Comparison of ENCODE assay signal across 16 cellular contexts in the genomic region with DNA sequence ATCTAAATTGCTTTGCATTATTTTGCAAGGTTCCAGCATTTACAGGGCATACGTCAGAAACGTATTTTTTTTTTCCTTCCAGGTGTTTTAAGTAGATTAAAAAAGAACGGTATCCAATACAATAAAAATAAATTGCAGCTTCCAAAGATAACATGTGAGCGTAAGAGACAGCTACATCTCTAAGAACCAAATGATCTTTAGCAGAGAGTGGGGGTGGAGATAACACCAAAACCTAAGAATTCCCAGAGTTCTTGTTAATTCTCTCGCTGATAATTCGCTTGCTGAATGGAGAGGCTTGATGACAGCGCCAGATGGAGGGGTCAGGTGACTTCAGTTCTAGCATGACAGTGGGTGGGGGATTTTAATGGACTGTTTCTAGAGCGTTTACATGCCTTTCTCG. TPM values are rescaled to one million over a fixed set of nuclear protein-coding genes. Genes with fewer than 3 reads are reported as not detected.
DNase-seq lines count a peak whose midpoint lies in the region; ATAC-seq, FAIRE-seq and TF ChIP-seq lines count a peak whose summit lies in the region.
"Had no signal": no experiment of that assay in that cellular context is flagged by ENCODE, and none has a peak within 500 bp of the region (broad histone marks: within the 10 kb centered on the region; RNA-seq: fewer than 3 reads in every experiment).

No MANE protein-coding gene starts in this region.

- H3K9me3 ChIP-seq in BE2C (no peaks in the 10 kb centered on the region), GM12878 (replicated peaks; ENCODE audit: control insufficient read depth, insufficient read depth, low read length) (no peaks in the 10 kb centered on the region), right lobe of liver (no peaks in the 10 kb centered on the region)
- H3K9me3 ChIP-seq: SJCRH30 had no signal

- H3K23ac ChIP-seq in mesendoderm (ENCODE audit: low read length) = no peak overlapping the region

- H2BK5ac ChIP-seq in mesendoderm (ENCODE audit: low read length) = no peak overlapping the region

- RAD21 ChIA-PET in GM12878 (lab: Charles Lee; ENCODE audit: unreplicated experiment) = no interaction called here

- no peaks in the 10 kb centered on the region for H4K20me1 ChIP-seq in GM12878 (ENCODE audit: control insufficient read depth, insufficient read depth)

- in situ Hi-C loops in GM12878 (cut with MboI) = no loop called here

- H3K4me3 ChIP-seq in BE2C (ENCODE audit: low read depth, low read length) (peak overlapping the region; percentile 45), GM12878 (no peak overlapping the region), mesendoderm (ENCODE audit: low read length) (no peak overlapping the region), right lobe of liver (no peak overlapping the region)
- H3K4me3 ChIP-seq: SJCRH30 had no signal

- no peak overlapping the region for H3K18ac ChIP-seq in mesendoderm (ENCODE audit: low read length)

- no peak for TF ChIP-seq RAD21 in GM12878 (IDR thresholded peaks at IDR 0.05; ENCODE audit: insufficient read depth, low read depth, low read length)

- H2BK15ac ChIP-seq in mesendoderm (replicated peaks; ENCODE audit: low read depth) = no peak overlapping the region

- H3K4me2 ChIP-seq in GM12878 (ENCODE audit: control insufficient read depth, insufficient read depth) (no peak overlapping the region), mesendoderm (ENCODE audit: low read length) (no peak overlapping the region)

- no peak for FAIRE-seq in GM12878 (lab: Jason Lieb, UNC)

- ATAC-seq in GM12878 (peak; percentile 28; the same call in 2 of the 3 replicates), HG02852 (IDR thresholded peaks at IDR 0.05; ENCODE audit: unreplicated experiment) (no peak), right lobe of liver (no peak)
- ATAC-seq: left ventricle myocardium superior had no signal

- H3K9ac ChIP-seq in GM12878 (ENCODE audit: control insufficient read depth, insufficient read depth, low read length) = no peak overlapping the region
- H3K9ac ChIP-seq in mesendoderm (ENCODE audit: low read length) = no peak overlapping the region
- H3K9ac ChIP-seq: parathyroid adenoma had no signal

- no peak overlapping the region for H2BK120ac ChIP-seq in mesendoderm (ENCODE audit: low read depth, low read length)

- no peak overlapping the region for H3K56ac ChIP-seq in mesendoderm (ENCODE audit: low read length)

- no peak for TF ChIP-seq CTCF in BE2C (IDR thresholded peaks at IDR 0.05; ENCODE audit: low read depth, low read length)
- TF ChIP-seq CTCF in GM12878 (IDR thresholded peaks at IDR 0.05 in 2 of 3, conservative IDR thresholded peaks at IDR 0.05 in 1 of 3; ENCODE audit: control insufficient read depth in 2 of 3, extremely low read depth in 1 of 3, insufficient read depth in 1 of 3, low read depth in 3 of 3, low read length in 3 of 3) = no peak
- TF ChIP-seq CTCF in right lobe of liver (IDR thresholded peaks at IDR 0.05) = no peak
- no peak for TF ChIP-seq CTCF in RWPE1 (conservative IDR thresholded peaks at IDR 0.05; ENCODE audit: low read depth)

- no peaks in the 10 kb centered on the region for H3K79me1 ChIP-seq in mesendoderm (ENCODE audit: low read length)

- H4K5ac ChIP-seq in mesendoderm (ENCODE audit: low read length) = no peak overlapping the region

- CTCF ChIA-PET in GM12878 (lab: Yijun Ruan, JAX) = interaction anchor here (0.7 to 1.0 kb wide), 2 partner anchors 11 to 38 kb away, joined by 3 to 4 read pairs; no protein-coding TSS in a partner anchor
- CTCF ChIA-PET in RWPE1 (lab: Yijun Ruan, JAX) = no interaction called here

- DNase-seq in BE2C (no peak), NCI-H2171 treated with DMSO at 0.1 percent for 48 hours (lab: John Stamatoyannopoulos, UW) (peak; percentile 71), GM12878 (ENCODE audit: low read depth, low spot score) (no peak), mesendoderm (peak; percentile 81), right lobe of liver (no peak), DMS79 treated with DMSO at 0.1 percent for 48 hours (lab: John Stamatoyannopoulos, UW) (no peak), RWPE1 (ENCODE audit: low spot score) (no peak)
- DNase-seq: activated B cell treated with CpG ODN at 0.5 μM for 24 hours; activated T-cell treated with anti-CD3 and anti-CD28 coated beads, Interleukin-2, amount 50 U/mL, for 1 hour; amniotic stem cell; DND-41; effector CD4-positive, alpha-beta T cell; left ventricle myocardium superior; SJCRH30 had no signal

- no peaks in the 10 kb centered on the region for H3K36me3 ChIP-seq in BE2C
- no peaks in the 10 kb centered on the region for H3K36me3 ChIP-seq in GM12878 (ENCODE audit: control insufficient read depth in 2 of 2, insufficient read depth in 2 of 2, low read length in 1 of 2)
- no peaks in the 10 kb centered on the region for H3K36me3 ChIP-seq in mesendoderm (ENCODE audit: control insufficient read depth, insufficient read depth, low read length)
- H3K36me3 ChIP-seq in right lobe of liver = no peaks in the 10 kb centered on the region

- H4K8ac ChIP-seq in mesendoderm (ENCODE audit: low read depth, low read length) = no peak overlapping the region

- no peak overlapping the region for H3K4ac ChIP-seq in mesendoderm (ENCODE audit: low read depth, low read length)

- H3K4me1 ChIP-seq in BE2C (no peaks in the 10 kb centered on the region), GM12878 (ENCODE audit: control insufficient read depth, insufficient read depth, low read length) (no peaks in the 10 kb centered on the region; the same call in 1 of the 2 replicates), mesendoderm (ENCODE audit: control insufficient read depth, low read depth, low read length) (peaks cover 5% of the 10 kb centered on the region), right lobe of liver (peaks cover 0 to 10% (median 0%) of the 10 kb centered on the region in 4 donors)
- H3K4me1 ChIP-seq: parathyroid adenoma had no signal

- H2AK5ac ChIP-seq in mesendoderm (ENCODE audit: low read length) = no peak overlapping the region

- TF ChIP-seq EP300 in GM12878 (IDR thresholded peaks at IDR 0.05; ENCODE audit: borderline replicate concordance in 1 of 2, control insufficient read depth in 1 of 2, low read depth in 2 of 2, low read length in 2 of 2) = no peak

- intact Hi-C loops in GM12878 (cut with micrococcal nuclease; ENCODE audit: unreplicated experiment) = no loop called here
- intact Hi-C loops in right lobe of liver (cut with DNase I) = no loop called here

- TF ChIP-seq POLR2A in GM12878 (IDR thresholded peaks at IDR 0.05; ENCODE audit: low read depth, low read length) (no peak), right lobe of liver (IDR thresholded peaks at IDR 0.05) (no peak)

- POLR2A ChIA-PET in GM12878 (lab: Charles Lee) = no interaction called here
- POLR2A ChIA-PET in RWPE1 (lab: Yijun Ruan, JAX; ENCODE audit: low non-redundant PET) = no interaction called here

- H3K79me2 ChIP-seq in GM12878 (ENCODE audit: control insufficient read depth, insufficient read depth, low read length) = no peaks in the 10 kb centered on the region
- H3K79me2 ChIP-seq in mesendoderm (ENCODE audit: control insufficient read depth, insufficient read depth, low read length) = no peaks in the 10 kb centered on the region

- no peak overlapping the region for H2AFZ ChIP-seq in GM12878 (ENCODE audit: control insufficient read depth, low read depth, low read length)
- H2AFZ ChIP-seq: parathyroid adenoma had no signal

- SMC1A ChIA-PET in GM12878 (lab: Charles Lee; ENCODE audit: uncharacterized antibody, unreplicated experiment) = no interaction called here

- no TSS peak for BruUV-seq in GM12878 (replicated peaks; lab: Mats Ljungman, UMichigan)

- H3K27ac ChIP-seq in GM12878 (ENCODE audit: control insufficient read depth, insufficient read depth) = no peak overlapping the region
- no peak overlapping the region for H3K27ac ChIP-seq in mesendoderm (ENCODE audit: low read depth, low read length)
- H3K27ac ChIP-seq in right lobe of liver = no peak overlapping the region
- H3K27ac ChIP-seq in RWPE1 = no peak overlapping the region
- H3K27ac ChIP-seq: parathyroid adenoma, SJCRH30 had no signal

- H3K27me3 ChIP-seq in BE2C = no peaks in the 10 kb centered on the region
- peaks cover 2 to 13% of the 10 kb centered on the region in 2 experiments for H3K27me3 ChIP-seq in GM12878 (replicated peaks in 1 of 2; ENCODE audit: control insufficient read depth in 2 of 2, insufficient read depth in 2 of 2, low read length in 1 of 2)
- no peaks in the 10 kb centered on the region for H3K27me3 ChIP-seq in mesendoderm (ENCODE audit: insufficient read depth, low read length, poor library complexity)
- peaks cover 0 to 7% of the 10 kb centered on the region in 2 donors for H3K27me3 ChIP-seq in right lobe of liver
- H3K27me3 ChIP-seq: SJCRH30 had no signal

- WGBS in GM12878 (ENCODE audit: insufficient coverage, insufficient replicate concordance, low lambda C conversion rate, missing lambda C conversion rate) = 18% methylated on average over 9 of the region's 9 CpGs
- no CpG with 5 or more reads among the region's 9 CpGs for WGBS in mesendoderm (ENCODE audit: extremely low coverage, insufficient coverage, low lambda C conversion rate)
- 54% methylated on average over 9 of the region's 9 CpGs for WGBS in right lobe of liver (ENCODE audit: insufficient coverage, low coverage, low lambda C conversion rate, missing lambda C conversion rate)

TF ChIP-seq in GM12878, 131 proteins besides CTCF, POLR2A, EP300 and RAD21:
- no peak for TF ChIP-seq ZNF274 (IDR thresholded peaks at IDR 0.05; ENCODE audit: insufficient read depth, insufficient read length)
- no peak for TF ChIP-seq CBX5 (IDR thresholded peaks at IDR 0.05; ENCODE audit: low read depth)
- peak; percentile 40; the same call in 1 of the 2 replicates for TF ChIP-seq RAD51 (IDR thresholded peaks at IDR 0.05)

RNA-seq across cellular contexts. Expression of a gene that starts 2.3 kb away (rescaled TPM):
- polyA plus RNA-seq in BE2C (2012; ENCODE audit: insufficient read depth, insufficient read length, low read depth) = 9.4 TPM
- 3.0 TPM in 2 replicates for total RNA-seq in GM12878 (2013; cell fraction: nucleolus; rRNA removed)
- total RNA-seq in GM12878 (2014; rRNA removed) (4.0 and 4.1 TPM in 2 replicates), GM12878 (2014; rRNA removed; fragmentation: Illumina TruSeq; extraction: Trizol) (2.9 and 3.2 TPM in 2 replicates), GM12878 (2021) (6.9 and 8.0 TPM in 2 replicates), right lobe of liver (1 to 10 TPM; 3.5 to 5.5 (median 4.0) TPM)
- not detected for polyA plus RNA-seq in GM12878 (2011; ENCODE audit: low read depth)
- polyA plus RNA-seq in GM12878 (2011; rRNA removed) (0.91 and 1.0 TPM in 2 replicates), GM12878 (2014; fragmentation: Illumina TruSeq; extraction: Trizol) (2.9 and 4.9 TPM in 2 replicates), GM12878 (2014; fragmentation: Nextera tagmentation; extraction: Ambion mirVana) (1 to 10 TPM in 1 of 2 experiments, under 1 TPM in 1; 0.90 to 1.1 TPM), GM12878 (2014; rRNA removed) (2.6 and 2.7 TPM in 2 replicates), GM12878 (2016; fragmentation: Nextera tagmentation; extraction: Ambion mirVana) (1 to 10 TPM; 3.2 to 4.3 TPM)
- polyA plus RNA-seq in GM12878 (2011; cell fraction: cytosol; rRNA removed) = 1.3 and 1.6 TPM in 2 replicates
- 0.86 and 1.6 TPM in 2 replicates for polyA plus RNA-seq in GM12878 (2011; cell fraction: nucleus; rRNA removed)
- 0.03 and 0.20 TPM in 2 replicates for polyA plus RNA-seq in GM12878 (2012)
- 2.8 and 3.7 TPM in 2 replicates for polyA minus RNA-seq in GM12878 (2011; rRNA and poly(A)+ RNA removed)
- 1.6 and 1.7 TPM in 2 replicates for polyA minus RNA-seq in GM12878 (2011; cell fraction: cytosol; rRNA and poly(A)+ RNA removed)
- polyA minus RNA-seq in GM12878 (2011; cell fraction: nucleus; rRNA and poly(A)+ RNA removed) = 0.73 and 2.3 TPM in 2 replicates
- polyA plus RNA-seq in mesendoderm (2013, experiment 1 of 2) = 3.2 TPM
- polyA plus RNA-seq in mesendoderm (2013, experiment 2 of 2) = 3.0 TPM

Comparison
In these comparisons a context has a peak if more than half of its experiments do, and no peak if none do; other contexts are left out.
1. DNase-seq: peak in NCI-H2171 treated with DMSO at 0.1 percent for 48 hours (single experiment) and mesendoderm (single experiment); none in BE2C (single experiment), GM12878 (single experiment), right lobe of liver (0 of 3), DMS79 treated with DMSO at 0.1 percent for 48 hours (single experiment) and RWPE1 (single experiment).